ENCODE assay signal across 21 cellular contexts in the genomic region with DNA sequence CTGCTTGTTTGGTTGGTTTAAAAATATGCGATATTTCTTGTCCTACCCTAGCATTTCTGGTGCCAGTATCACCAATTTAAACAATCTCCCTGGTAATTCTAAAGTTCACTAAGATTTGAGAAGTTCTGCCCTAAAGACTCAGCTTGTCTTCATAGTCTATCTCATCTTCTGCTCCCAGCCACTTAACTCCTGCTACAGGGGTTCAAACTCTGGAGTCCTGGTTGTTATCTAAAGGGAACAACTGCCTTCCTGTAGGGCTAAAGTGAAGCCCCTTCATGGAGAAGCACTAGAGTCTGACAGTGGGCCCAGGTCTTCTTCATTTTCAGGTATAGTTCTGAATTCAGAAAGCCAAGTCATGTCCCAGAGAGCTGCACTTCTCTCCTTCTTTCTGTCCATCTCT.
"Had no signal": no experiment of that assay in that cellular context is flagged by ENCODE, and none has a peak within 500 bp of the region (broad histone marks: within the 10 kb centered on the region; RNA-seq: fewer than 3 reads in every experiment).

No MANE protein-coding gene starts in this region.

- H3K4me1 ChIP-seq: SJCRH30 had no signal

- H3K4me3 ChIP-seq: SJCRH30 had no signal

- H3K27ac ChIP-seq: KMS-11, RWPE1, SJCRH30 had no signal

- H3K9me3 ChIP-seq: SJCRH30 had no signal

- H3K27me3 ChIP-seq: SJCRH30 had no signal

- H3K9ac ChIP-seq: KMS-11 had no signal

- ATAC-seq: Panc1, PC-3, SK-N-SH treated with all-trans-retinoic acid at 6 μM for 48 hours had no signal

- H3K4me2 ChIP-seq: KMS-11 had no signal

- H3K36me3 ChIP-seq: SJCRH30 had no signal

- DNase-seq: Kasumi-1, MM.1S, NCI-H1092 treated with DMSO at 0.1 percent for 48 hours, NCI-H1436, NCI-H187, NCI-H2029, NCI-H2081 treated with DMSO at 0.1 percent for 48 hours, NCI-H2171, NCI-H226, NCI-H446, NCI-H510A, NCI-H524 treated with DMSO at 0.1 percent for 48 hours, NCI-H69, NCI-H774, PC-3, SHP77 treated with DMSO at 0.1 percent for 48 hours, SJCRH30 had no signal
